Comparison of ENCODE assay signal across 27 cellular contexts in genomic region chr12:106819991-106820390, GRCh38.
"Had no signal": no experiment of that assay in that cellular context is flagged by ENCODE, and none has a peak within 500 bp of the region (broad histone marks: within the 10 kb centered on the region; RNA-seq: fewer than 3 reads in every experiment).

No MANE protein-coding gene starts in this region.

- H3K4me3 Mint-ChIP-seq: mesothelial cell of epicardium had no signal

- H3K9me3 ChIP-seq: esophagus squamous epithelium, gastrocnemius medialis, heart right ventricle, lower lobe of right lung had no signal

- H3K27ac Mint-ChIP-seq: mesothelial cell of epicardium had no signal

- FAIRE-seq: colon, endometrium, kidney had no signal

- H3K27me3 ChIP-seq: dorsolateral prefrontal cortex, esophagus squamous epithelium, gastrocnemius medialis, heart right ventricle had no signal

- H3K4me3 ChIP-seq: coronary artery, dorsolateral prefrontal cortex, esophagus squamous epithelium, gastrocnemius medialis, heart right ventricle, lower lobe of right lung had no signal

- H3K4me1 ChIP-seq: esophagus squamous epithelium, gastrocnemius medialis, lower lobe of right lung had no signal

- H3K27ac ChIP-seq: coronary artery, dorsolateral prefrontal cortex, epithelial cell of prostate, esophagus squamous epithelium, gastrocnemius medialis, heart right ventricle, lower lobe of right lung had no signal

- H3K4me1 Mint-ChIP-seq: mesothelial cell of epicardium had no signal

- DNase-seq: dermis blood vessel endothelial cell; dorsolateral prefrontal cortex; effector CD4-positive, alpha-beta T cell; effector memory CD4-positive, alpha-beta T cell; erythroblast; esophagus squamous epithelium; foreskin fibroblast; foreskin melanocyte; gastrocnemius medialis; glutamatergic neuron; head of caudate nucleus; heart right ventricle; hippocampal formation; islet precursor cell; kidney; kidney glomerular epithelial cell; left colon; left ventricle myocardium superior; lower lobe of right lung; mesenchymal stem cell had no signal

- H3K9me3 Mint-ChIP-seq: mesothelial cell of epicardium had no signal

- ATAC-seq: esophagus mucosa, gastrocnemius medialis, heart right ventricle, left colon, left lobe of liver, left ventricle myocardium superior, lower lobe of right lung had no signal
